ENCODE assay signal across 10 cellular contexts in the genomic region with DNA sequence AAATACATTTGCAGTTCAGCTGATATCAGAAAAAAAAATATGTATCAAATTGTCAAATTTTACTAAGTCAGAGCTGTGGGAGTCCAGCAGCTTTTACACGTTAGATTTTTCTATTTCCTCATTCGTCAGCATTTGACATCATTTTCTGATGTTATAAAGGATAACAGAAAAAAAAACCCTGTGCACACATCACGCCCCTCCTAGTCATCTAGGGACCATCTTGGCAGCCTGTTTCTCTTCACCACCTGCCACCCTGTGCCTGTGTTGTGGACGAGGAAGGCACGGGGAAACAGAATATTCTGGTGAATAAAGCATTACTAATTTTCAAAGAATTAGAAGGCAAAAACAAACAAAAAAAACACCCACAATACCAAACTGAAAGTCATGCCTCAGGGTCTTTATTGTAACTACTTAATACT. TPM values are rescaled to one million over a fixed set of nuclear protein-coding genes. Genes with fewer than 3 reads are reported as not detected.
DNase-seq lines count a peak whose midpoint lies in the region; ATAC-seq and TF ChIP-seq lines count a peak whose summit lies in the region.
"Had no signal": no experiment of that assay in that cellular context is flagged by ENCODE, and none has a peak within 500 bp of the region (broad histone marks: within the 10 kb centered on the region; RNA-seq: fewer than 3 reads in every experiment).

No MANE protein-coding gene starts in this region.

- no peaks in the 10 kb centered on the region for H3K27me3 Mint-ChIP-seq in chondrocyte (ENCODE audit: low read depth)
- H3K27me3 Mint-ChIP-seq: stimulated activated naive B cell treated with anti-CD40 and anti-IgM and Interleukin-4, amounts not matched to agents 10 μg/mL and 1 μg/mL and 100 μg/mL, for 72 hours had no signal

- H3K4me1 ChIP-seq in OCI-LY1 (ENCODE audit: insufficient read depth, low read length, severe bottlenecking), result peaks cover 100% of the 10 kb centered on the region
- peaks cover 30 to 39% (median 32%) of the 10 kb centered on the region in 3 donors for H3K4me1 ChIP-seq in skeletal muscle tissue (ENCODE audit: control insufficient read depth in 3 of 3, insufficient read depth in 3 of 3, low read length in 3 of 3)

- H3K36me3 Mint-ChIP-seq in chondrocyte (ENCODE audit: low read depth), result no peaks in the 10 kb centered on the region

- H4K20me1 ChIP-seq in OCI-LY1 (ENCODE audit: insufficient read depth, low read length), result no peaks in the 10 kb centered on the region

- H2AFZ ChIP-seq in OCI-LY1 (ENCODE audit: low read length), result no peak overlapping the region

- peak overlapping the region; percentile 88 for H3K4me2 ChIP-seq in OCI-LY1 (ENCODE audit: low read length)

- H3K4me1 Mint-ChIP-seq in chondrocyte (ENCODE audit: low read depth), result peaks cover 71% of the 10 kb centered on the region

- H3K9me2 ChIP-seq in OCI-LY1 (ENCODE audit: low read depth, low read length), result no peaks in the 10 kb centered on the region

- H3K27me3 ChIP-seq in OCI-LY1 (ENCODE audit: insufficient read depth, low read length), result no peaks in the 10 kb centered on the region
- H3K27me3 ChIP-seq in skeletal muscle tissue (ENCODE audit: control insufficient read depth in 3 of 3, insufficient read depth in 3 of 3, low read length in 3 of 3), result no peaks in the 10 kb centered on the region

- no peaks in the 10 kb centered on the region for H3K9me3 Mint-ChIP-seq in chondrocyte (ENCODE audit: low read depth)
- H3K9me3 Mint-ChIP-seq: stimulated activated naive B cell treated with anti-CD40 and anti-IgM and Interleukin-4, amounts not matched to agents 10 μg/mL and 1 μg/mL and 100 μg/mL, for 72 hours had no signal

- H3K27ac ChIP-seq in OCI-LY1 (ENCODE audit: low read depth, low read length, poor library complexity, severe bottlenecking), result peak overlapping the region; percentile 87
- peak overlapping the region; percentile 13 for H3K27ac ChIP-seq in skeletal muscle tissue (ENCODE audit: low read depth, low read length)
- H3K27ac ChIP-seq: VCaP had no signal

- H3F3A ChIP-seq in OCI-LY1 (ENCODE audit: insufficient read depth, low read length), result peaks cover 24% of the 10 kb centered on the region

- H3K4me3 ChIP-seq in OCI-LY1 (ENCODE audit: low read depth, low read length, poor library complexity, severe bottlenecking), result peak overlapping the region; percentile 26
- H3K4me3 ChIP-seq in skeletal muscle tissue (ENCODE audit: low read length in 3 of 3), result no peak overlapping the region

- no peaks in the 10 kb centered on the region for H3K36me3 ChIP-seq in OCI-LY1 (ENCODE audit: insufficient read depth, low read length)
- no peaks in the 10 kb centered on the region for H3K36me3 ChIP-seq in skeletal muscle tissue (ENCODE audit: control insufficient read depth in 3 of 3, insufficient read depth in 3 of 3, low read length in 3 of 3)

- H3K9ac ChIP-seq in OCI-LY1 (ENCODE audit: low read length) (peak overlapping the region; percentile 49), skeletal muscle tissue (ENCODE audit: low read depth in 1 of 3, low read length in 3 of 3) (no peak overlapping the region)

- H3K79me2 ChIP-seq in OCI-LY1 (ENCODE audit: insufficient read depth, low read length), result peaks cover 81% of the 10 kb centered on the region

- no peak overlapping the region for H3K4me3 Mint-ChIP-seq in chondrocyte (ENCODE audit: unreplicated experiment)
- H3K4me3 Mint-ChIP-seq: stimulated activated naive B cell treated with anti-CD40 and anti-IgM and Interleukin-4, amounts not matched to agents 10 μg/mL and 1 μg/mL and 100 μg/mL, for 72 hours had no signal

- no peak for ATAC-seq in HG03571 (IDR thresholded peaks at IDR 0.05; ENCODE audit: unreplicated experiment)

- peak; percentile 30 for DNase-seq in activated CD4-positive, alpha-beta T cell treated with anti-CD3 and anti-CD28 coated beads for 48 hours
- no peak for DNase-seq in activated CD4-positive, alpha-beta T cell treated with anti-CD3 and anti-CD28 coated beads for 1 hour
- DNase-seq in chondrocyte (ENCODE audit: low spot score) (no peak), NCI-H2081 treated with DMSO at 0.1 percent for 48 hours (lab: John Stamatoyannopoulos, UW) (no peak), putamen (ENCODE audit: low spot score) (no peak)
- DNase-seq: stimulated activated naive B cell treated with anti-CD40 and anti-IgM and Interleukin-4, amounts not matched to agents 10 μg/mL and 1 μg/mL and 100 μg/mL, for 72 hours had no signal

- H3K27ac Mint-ChIP-seq in chondrocyte (ENCODE audit: unreplicated experiment), result peak overlapping the region; percentile 92

- H3K9me3 ChIP-seq in OCI-LY1 (ENCODE audit: low read length) (no peaks in the 10 kb centered on the region), skeletal muscle tissue (ENCODE audit: control insufficient read depth in 3 of 3, low read length in 3 of 3) (no peaks in the 10 kb centered on the region)

- TF ChIP-seq CTCF in OCI-LY1 (IDR thresholded peaks at IDR 0.05; ENCODE audit: low read length), result no peak
- no peak for TF ChIP-seq CTCF in chondrocyte (IDR thresholded peaks at IDR 0.05)

RNA-seq across cellular contexts. Expression of gene B4GALT5, which starts 12.4 kb away (rescaled TPM):
- total RNA-seq in chondrocyte, result 54.2 to 56.1 TPM (median 55.0 TPM) in 3 replicates
- total RNA-seq in skeletal muscle tissue, result 14.6 TPM
